ENCODE assay signal across 11 cellular contexts in genomic region chr14:103198429-103199140, GRCh38.
DNase-seq lines count a peak whose midpoint lies in the region; ATAC-seq and TF ChIP-seq lines count a peak whose summit lies in the region.
"Had no signal": no experiment of that assay in that cellular context is flagged by ENCODE, and none has a peak within 500 bp of the region (broad histone marks: within the 10 kb centered on the region; RNA-seq: fewer than 3 reads in every experiment).

No MANE protein-coding gene starts in this region.

- peaks cover 1% of the 10 kb centered on the region for H3K9me3 ChIP-seq in AG04450 (ENCODE audit: control insufficient read depth, insufficient read depth, low read length)

- H3K9me3 Mint-ChIP-seq in nephron progenitor cell: peaks cover 39% of the 10 kb centered on the region
- H3K9me3 Mint-ChIP-seq: activated CD8-positive, alpha-beta T cell treated with anti-CD3 and anti-CD28 coated beads for 36 hours had no signal

- CTCF ChIA-PET in AG04450 (lab: Charles Lee): no interaction called here

- POLR2A ChIA-PET in AG04450 (lab: Yijun Ruan, JAX): no interaction called here

- H3K4me3 Mint-ChIP-seq in nephron progenitor cell: peak overlapping the region; percentile 1
- H3K4me3 Mint-ChIP-seq: activated CD8-positive, alpha-beta T cell treated with anti-CD3 and anti-CD28 coated beads for 36 hours had no signal

- H3K27ac ChIP-seq in AG04450 (ENCODE audit: low read depth, low read length): peak overlapping the region; percentile 48

- ATAC-seq in GM18870 (IDR thresholded peaks at IDR 0.05; ENCODE audit: unreplicated experiment) (no peak), HG03139 (IDR thresholded peaks at IDR 0.05; ENCODE audit: unreplicated experiment) (no peak), GM18868 (IDR thresholded peaks at IDR 0.05; ENCODE audit: unreplicated experiment) (no peak)
- ATAC-seq: activated CD8-positive, alpha-beta T cell treated with anti-CD3 and anti-CD28 coated beads for 36 hours had no signal

- peak overlapping the region; percentile 18 for H3K27ac Mint-ChIP-seq in nephron progenitor cell
- H3K27ac Mint-ChIP-seq: activated CD8-positive, alpha-beta T cell treated with anti-CD3 and anti-CD28 coated beads for 36 hours had no signal

- peaks cover 36% of the 10 kb centered on the region for H3K4me1 Mint-ChIP-seq in nephron progenitor cell

- H3K27me3 ChIP-seq in AG04450 (ENCODE audit: control insufficient read depth, insufficient read depth, low read length): peaks cover 23% of the 10 kb centered on the region
- H3K27me3 ChIP-seq: BE2C had no signal

- peaks cover 8% of the 10 kb centered on the region for H3K27me3 Mint-ChIP-seq in nephron progenitor cell (ENCODE audit: low read depth, poor library complexity)

- H3K4me3 ChIP-seq in AG04450 (ENCODE audit: low read depth, low read length) (no peak overlapping the region), fibroblast of mammary gland (ENCODE audit: control insufficient read depth, low read depth, low read length) (no peak overlapping the region)

- DNase-seq in AG04450 (ENCODE audit: low read depth, low spot score) (peak; percentile 27), NCI-H460 (ENCODE audit: extremely low read depth, low read depth) (peak; percentile 20), fibroblast of mammary gland (ENCODE audit: low read depth) (peak; percentile 93), nephron progenitor cell (no peak), amygdala (lab: John Stamatoyannopoulos, UW) (no peak)
- DNase-seq: activated CD8-positive, alpha-beta T cell treated with anti-CD3 and anti-CD28 coated beads for 36 hours; BE2C; Kasumi-1 had no signal

- peaks cover 11% of the 10 kb centered on the region for H3K36me3 Mint-ChIP-seq in nephron progenitor cell (ENCODE audit: low read depth)

- no peak for TF ChIP-seq CTCF in AG04450 (IDR thresholded peaks at IDR 0.05; ENCODE audit: low read depth, low read length)
- no peak for TF ChIP-seq CTCF in fibroblast of mammary gland (conservative IDR thresholded peaks at IDR 0.05; ENCODE audit: control insufficient read depth, insufficient read depth, low read depth, low read length)
- no peak for TF ChIP-seq CTCF in nephron progenitor cell (IDR thresholded peaks at IDR 0.05)

Comparison
In these comparisons a context has a peak if more than half of its experiments do, and no peak if none do; other contexts are left out.
1. DNase-seq: peak in AG04450 (single experiment), NCI-H460 (single experiment) and fibroblast of mammary gland (single experiment); none in nephron progenitor cell (single experiment) and amygdala (0 of 56).